Comparison of ENCODE assay signal across 14 cellular contexts in genomic region chr7:16604054-16604453, GRCh38. TPM values are rescaled to one million over a fixed set of nuclear protein-coding genes. Genes with fewer than 3 reads are reported as not detected.
DNase-seq lines count a peak whose midpoint lies in the region; ATAC-seq and TF ChIP-seq lines count a peak whose summit lies in the region.
"Had no signal": no experiment of that assay in that cellular context is flagged by ENCODE, and none has a peak within 500 bp of the region (broad histone marks: within the 10 kb centered on the region; RNA-seq: fewer than 3 reads in every experiment).

No MANE protein-coding gene starts in this region.

- DNase-seq in AG09309 (ENCODE audit: low read depth): no peak
- no peak for DNase-seq in IMR-90
- DNase-seq in amniotic epithelial cell (ENCODE audit: low read depth): peak; percentile 41
- DNase-seq in left colon: no peak
- DNase-seq in NCI-H1092 treated with DMSO at 0.1 percent for 48 hours (lab: John Stamatoyannopoulos, UW): no peak
- no peak for DNase-seq in NCI-H1417 (lab: John Stamatoyannopoulos, UW)
- DNase-seq in activated CD4-positive, alpha-beta T cell treated with anti-CD3 and anti-CD28 coated beads, Interleukin-2, amount 50 U/mL, for 4 hours: no peak
- no peak for DNase-seq in activated naive CD4-positive, alpha-beta T cell treated with anti-CD3 and anti-CD28 coated beads, Interleukin-2, amount 10 ng/mL, durations not matched to agents 7 days and 5 days
- DNase-seq: activated CD4-positive, CD25-positive, alpha-beta regulatory T cell; central memory CD4-positive, alpha-beta T cell; NCI-H2029 treated with DMSO at 0.1 percent for 48 hours; SIG-M5 had no signal

- no peak overlapping the region for H3K27ac ChIP-seq in IMR-90 (ENCODE audit: insufficient read depth, low read length)

- H4K91ac ChIP-seq in IMR-90 (ENCODE audit: insufficient read depth, low read depth, low read length): no peak overlapping the region

- H3K56ac ChIP-seq in IMR-90 (ENCODE audit: extremely low read depth, insufficient read depth, low read length): no peak overlapping the region

- H2AK5ac ChIP-seq in IMR-90 (ENCODE audit: low read depth, low read length): no peak overlapping the region

- CTCF ChIA-PET in IMR-90 (lab: Yijun Ruan, JAX): interaction anchor here (1.2 kb wide), 1 partner anchor 9 kb away, joined by 3 read pairs; no protein-coding TSS in a partner anchor
- CTCF ChIA-PET in activated naive CD4-positive, alpha-beta T cell treated with anti-CD3 and anti-CD28 coated beads, Interleukin-2, amount 10 ng/mL, durations not matched to agents 7 days and 5 days (lab: Charles Lee): no interaction called here

- intact Hi-C loops in IMR-90 (cut with micrococcal nuclease) (loop anchor here (5.0 kb wide), 1 partner anchor 543 kb away; no protein-coding TSS in a partner anchor), left colon (cut with DNase I, micrococcal nuclease) (loop anchor here in 1 of 2 donors (10.0 kb wide), 1 partner anchor 311 kb away; no protein-coding TSS in a partner anchor)

- BruUV-seq in IMR-90 (replicated peaks; lab: Mats Ljungman, UMichigan): no TSS peak

- no peaks in the 10 kb centered on the region for H3K9me3 Mint-ChIP-seq in activated naive CD4-positive, alpha-beta T cell treated with anti-CD3 and anti-CD28 coated beads, Interleukin-2, amount 10 ng/mL, durations not matched to agents 7 days and 5 days
- H3K9me3 Mint-ChIP-seq: CD4-positive, alpha-beta memory T cell; memory B cell had no signal

- TF ChIP-seq POLR2A in IMR-90 (IDR thresholded peaks at IDR 0.05; ENCODE audit: low read depth, low read length): no peak

- no peak overlapping the region for H4K8ac ChIP-seq in IMR-90 (ENCODE audit: low read depth in 2 of 2, low read length in 2 of 2)

- H2BK5ac ChIP-seq in IMR-90 (ENCODE audit: low read depth, low read length, poor library complexity, severe bottlenecking): no peak overlapping the region

- peaks cover 0 to 2% of the 10 kb centered on the region in 2 experiments; a peak in 2 of 4 replicates for H3K79me1 ChIP-seq in IMR-90 (ENCODE audit: low read depth in 1 of 2, low read length in 2 of 2)

- H3K27me3 ChIP-seq in IMR-90 (ENCODE audit: control insufficient read depth, insufficient read depth, low read length): no peaks in the 10 kb centered on the region

- H3K9ac ChIP-seq in IMR-90 (ENCODE audit: low read depth, low read length): no peak overlapping the region

- H2AK9ac ChIP-seq in IMR-90 (replicated peaks; ENCODE audit: low read depth, low read length, poor library complexity): no peak overlapping the region

- no peak overlapping the region for H3K4me3 ChIP-seq in AG09309 (ENCODE audit: control insufficient read depth, low read depth, low read length)
- no peak overlapping the region for H3K4me3 ChIP-seq in IMR-90 (ENCODE audit: insufficient read depth, low read depth, low read length)

- no peak overlapping the region for H2BK120ac ChIP-seq in IMR-90 (ENCODE audit: low read depth, low read length)

- H2BK20ac ChIP-seq in IMR-90 (ENCODE audit: low read depth, low read length): no peak overlapping the region

- no peak overlapping the region for H2BK15ac ChIP-seq in IMR-90 (ENCODE audit: low read depth, low read length)

- no peak overlapping the region for H3K4ac ChIP-seq in IMR-90 (ENCODE audit: low read depth, low read length)

- 0 out of 2 replicates have a peak, but pooled peaks cover 3% of the 10 kb centered on the region for H3K4me1 ChIP-seq in IMR-90 (ENCODE audit: control insufficient read depth, insufficient read depth, low read length)

- H4K20me1 ChIP-seq in IMR-90 (ENCODE audit: insufficient read depth, low read length): no peaks in the 10 kb centered on the region

- H3K9me3 ChIP-seq in IMR-90 (ENCODE audit: control insufficient read depth, insufficient read depth, low read length): no peaks in the 10 kb centered on the region

- no peaks in the 10 kb centered on the region for H3K4me1 Mint-ChIP-seq in activated naive CD4-positive, alpha-beta T cell treated with anti-CD3 and anti-CD28 coated beads, Interleukin-2, amount 10 ng/mL, durations not matched to agents 7 days and 5 days
- H3K4me1 Mint-ChIP-seq: CD4-positive, alpha-beta memory T cell; memory B cell had no signal

- POLR2A ChIA-PET in IMR-90 (lab: Charles Lee; ENCODE audit: unreplicated experiment): no interaction called here

- peaks cover 12% of the 10 kb centered on the region for H3K36me3 Mint-ChIP-seq in activated naive CD4-positive, alpha-beta T cell treated with anti-CD3 and anti-CD28 coated beads, Interleukin-2, amount 10 ng/mL, durations not matched to agents 7 days and 5 days

- peak; percentile 17; the same call in 1 of the 2 replicates for TF ChIP-seq RAD21 in IMR-90 (IDR thresholded peaks at IDR 0.05; ENCODE audit: low read length)

- no peak overlapping the region for H3K23ac ChIP-seq in IMR-90 (ENCODE audit: low read depth, low read length)

- no CpG with 5 or more reads among the region's 3 CpGs for WGBS in IMR-90 (ENCODE audit: extremely low coverage in 2 of 2, insufficient read length in 1 of 2), 2 experiments

- H3K9me1 ChIP-seq in IMR-90 (ENCODE audit: insufficient read depth, low read length): no peaks in the 10 kb centered on the region

- ATAC-seq in IMR-90 (ENCODE audit: low read depth): peak; percentile 40; the same call in 1 of the 2 replicates
- peak; percentile 33 for ATAC-seq in left colon

- H3K27ac Mint-ChIP-seq in activated naive CD4-positive, alpha-beta T cell treated with anti-CD3 and anti-CD28 coated beads, Interleukin-2, amount 10 ng/mL, durations not matched to agents 7 days and 5 days: no peak overlapping the region
- H3K27ac Mint-ChIP-seq: memory B cell had no signal

- H3K4me3 Mint-ChIP-seq in activated naive CD4-positive, alpha-beta T cell treated with anti-CD3 and anti-CD28 coated beads, Interleukin-2, amount 10 ng/mL, durations not matched to agents 7 days and 5 days: no peak overlapping the region
- H3K4me3 Mint-ChIP-seq: CD4-positive, alpha-beta memory T cell; memory B cell had no signal

- in situ Hi-C loops in IMR-90 (cut with MboI; ENCODE audit: low sequenced_read_pairs): loop anchor here (25.0 kb wide), 1 partner anchor 308 kb away; no protein-coding TSS in a partner anchor

- H2AFZ ChIP-seq in IMR-90 (replicated peaks; ENCODE audit: low read length, poor library complexity): no peak overlapping the region

- peaks cover 27% of the 10 kb centered on the region for H3K36me3 ChIP-seq in IMR-90 (ENCODE audit: control insufficient read depth, insufficient read depth, low read length)

- TF ChIP-seq CTCF in AG09309 (IDR thresholded peaks at IDR 0.05; ENCODE audit: control insufficient read depth, insufficient read depth, low read depth, low read length, missing control alignments): peak; percentile 31
- 0 out of 2 replicates have a peak, but pooled peaks have one; percentile 24 for TF ChIP-seq CTCF in IMR-90 (conservative IDR thresholded peaks at IDR 0.05; ENCODE audit: low read depth, low read length)

- H4K5ac ChIP-seq in IMR-90 (ENCODE audit: low read depth, low read length): no peak overlapping the region

- no peaks in the 10 kb centered on the region for H3K27me3 Mint-ChIP-seq in activated naive CD4-positive, alpha-beta T cell treated with anti-CD3 and anti-CD28 coated beads, Interleukin-2, amount 10 ng/mL, durations not matched to agents 7 days and 5 days
- H3K27me3 Mint-ChIP-seq: CD4-positive, alpha-beta memory T cell; memory B cell had no signal

- H3K14ac ChIP-seq in IMR-90 (replicated peaks; ENCODE audit: low read depth, low read length): no peak overlapping the region

- no peak overlapping the region for H3K4me2 ChIP-seq in IMR-90 (ENCODE audit: low read depth, low read length)

- no peak overlapping the region for H3K18ac ChIP-seq in IMR-90 (ENCODE audit: low read depth, low read length)

- dilution Hi-C loops in IMR-90 (cut with HindIII; ENCODE audit: low sequenced_read_pairs, unreplicated experiment): no loop called here

TF ChIP-seq in IMR-90, 13 proteins besides CTCF, POLR2A, EP300 and RAD21:
- TF ChIP-seq RCOR1 (IDR thresholded peaks at IDR 0.05; ENCODE audit: insufficient replicate concordance, low read length): no peak
- TF ChIP-seq BHLHE40 (IDR thresholded peaks at IDR 0.05; ENCODE audit: low read depth, low read length): no peak
- TF ChIP-seq MAZ (IDR thresholded peaks at IDR 0.05; ENCODE audit: borderline replicate concordance, low read depth, low read length): no peak
- no peak for TF ChIP-seq CEBPB (IDR thresholded peaks at IDR 0.05; ENCODE audit: low read depth, low read length)
- TF ChIP-seq MXI1 (IDR thresholded peaks at IDR 0.05; ENCODE audit: borderline replicate concordance, low read depth, low read length): no peak
- TF ChIP-seq RFX5 (IDR thresholded peaks at IDR 0.05; ENCODE audit: low read depth, low read length): no peak
- no peak for TF ChIP-seq NFE2L2 (IDR thresholded peaks at IDR 0.05; ENCODE audit: low read depth, low read length)

RNA-seq across cellular contexts. Expression of gene ANKMY2, which starts 41.5 kb away (rescaled TPM):
- total RNA-seq in IMR-90 (2012; rRNA removed) (41.9 and 43.6 TPM in 2 replicates), left colon (10 to 100 TPM; 22.8 to 27.5 TPM)
- 15.8 and 19.5 TPM in 2 replicates for polyA plus RNA-seq in IMR-90 (2012; rRNA removed)
- polyA plus RNA-seq in IMR-90 (2012; cell fraction: cytosol; rRNA removed): 5.3 TPM in 2 replicates
- 3.9 and 25.7 TPM in 2 replicates for polyA plus RNA-seq in IMR-90 (2012; cell fraction: nucleus; rRNA removed; ENCODE audit: low replicate concordance)

RNA-seq across cellular contexts. Expression of gene BZW2, which starts 41.9 kb away (rescaled TPM):
- total RNA-seq in IMR-90 (2012; rRNA removed) (58.1 and 65.0 TPM in 2 replicates), left colon (10 to 100 TPM; 52.9 to 62.3 TPM)
- 86.1 and 92.9 TPM in 2 replicates for polyA plus RNA-seq in IMR-90 (2012; rRNA removed)
- 28.3 and 30.7 TPM in 2 replicates for polyA plus RNA-seq in IMR-90 (2012; cell fraction: cytosol; rRNA removed)
- polyA plus RNA-seq in IMR-90 (2012; cell fraction: nucleus; rRNA removed; ENCODE audit: low replicate concordance): 10.4 and 40.8 TPM in 2 replicates
